Comparison of ENCODE assay signal across 21 cellular contexts in the genomic region with DNA sequence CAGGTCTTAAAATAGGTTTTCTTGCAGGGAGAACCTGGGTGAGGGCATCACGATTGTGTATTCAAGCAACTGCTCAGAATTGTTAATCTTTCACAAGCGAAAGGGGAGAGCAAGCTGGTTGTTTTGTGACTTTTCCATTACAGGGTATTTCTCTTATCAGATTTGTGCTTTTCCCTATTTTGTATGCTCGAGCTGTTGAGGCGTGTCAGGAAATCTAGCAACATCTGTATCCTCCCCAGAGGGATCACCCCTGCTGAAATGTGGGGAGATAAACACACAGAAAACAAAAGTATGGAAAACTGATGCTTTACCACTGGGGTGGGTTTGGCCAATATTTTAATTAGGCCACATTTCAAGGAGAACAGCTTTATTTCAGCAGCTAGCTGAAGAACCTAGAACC.
A peak's percentile ranks its signal among the peaks of the same experiment; 100 is the strongest.
DNase-seq lines count a peak whose midpoint lies in the region; ATAC-seq and TF ChIP-seq lines count a peak whose summit lies in the region.
"Had no signal": no experiment of that assay in that cellular context is flagged by ENCODE, and none has a peak within 500 bp of the region (broad histone marks: within the 10 kb centered on the region; RNA-seq: fewer than 3 reads in every experiment).

No MANE protein-coding gene starts in this region.

- H3K4me2 ChIP-seq in BLaER1: peak overlapping the region; percentile 72
- H3K4me2 ChIP-seq in GM23338: no peak overlapping the region

- H3K9me3 ChIP-seq in BLaER1 (no peaks in the 10 kb centered on the region), psoas muscle (no peaks in the 10 kb centered on the region), breast epithelium (no peaks in the 10 kb centered on the region)
- H3K9me3 ChIP-seq: body of pancreas, pancreas had no signal

- H3F3A ChIP-seq in GM23338 (replicated peaks; ENCODE audit: low read depth): peaks cover 11% of the 10 kb centered on the region; the same call in 1 of the 2 replicates

- peaks cover 82% of the 10 kb centered on the region for H3K4me1 Mint-ChIP-seq in GM23338

- intact Hi-C loops in psoas muscle (cut with DNase I): loop anchor here (5.0 to 10.0 kb wide), 2 partner anchors 221 to 229 kb away; a partner anchor contains a TSS
- intact Hi-C loops in breast epithelium (cut with DNase I; ENCODE audit: low total_unique reads): no loop called here

- peaks cover 66% of the 10 kb centered on the region for H3K4me1 ChIP-seq in BLaER1
- peaks cover 80% of the 10 kb centered on the region for H3K4me1 ChIP-seq in GM23338 (ENCODE audit: insufficient read depth)
- H3K4me1 ChIP-seq in psoas muscle: peaks cover 62% of the 10 kb centered on the region
- H3K4me1 ChIP-seq in breast epithelium: no peaks in the 10 kb centered on the region
- H3K4me1 ChIP-seq: pancreas had no signal

- H3K9me3 Mint-ChIP-seq in GM23338: no peaks in the 10 kb centered on the region
- H3K9me3 Mint-ChIP-seq: activated naive CD4-positive, alpha-beta T cell treated with anti-CD3 and anti-CD28 coated beads, Interleukin-2, amount 10 ng/mL, durations not matched to agents 7 days and 5 days; T-helper 1 cell treated with Interleukin-12 subunit alpha and Interleukin-12 subunit beta and Interleukin-4 antibody, amounts not matched to agents 30 μg/mL and 1 μg/mL, for 36 hours had no signal

- peak overlapping the region; percentile 6; the same call in 1 of the 2 replicates for H3K27ac Mint-ChIP-seq in GM23338
- H3K27ac Mint-ChIP-seq: T-helper 1 cell treated with Interleukin-12 subunit alpha and Interleukin-12 subunit beta and Interleukin-4 antibody, amounts not matched to agents 30 μg/mL and 1 μg/mL, for 36 hours had no signal

- H3K4me3 ChIP-seq in BLaER1: peak overlapping the region; percentile 35; the same call in 1 of the 2 replicates
- no peak overlapping the region for H3K4me3 ChIP-seq in GM23338
- no peak overlapping the region for H3K4me3 ChIP-seq in coronary artery
- no peak overlapping the region for H3K4me3 ChIP-seq in psoas muscle
- no peak overlapping the region for H3K4me3 ChIP-seq in breast epithelium
- H3K4me3 ChIP-seq: body of pancreas, pancreas, skin epidermis had no signal

- H4K20me1 ChIP-seq in BLaER1 (peaks cover 88% of the 10 kb centered on the region), GM23338 (replicated peaks; ENCODE audit: insufficient read depth) (peaks cover 98% of the 10 kb centered on the region)

- TF ChIP-seq CTCF in GM23338 (conservative IDR thresholded peaks at IDR 0.05; ENCODE audit: low read depth in 2 of 2) (no peak), coronary artery (IDR thresholded peaks at IDR 0.05) (no peak), psoas muscle (IDR thresholded peaks at IDR 0.05) (no peak), breast epithelium (IDR thresholded peaks at IDR 0.05) (no peak)

- 63 to 67% (median 65%) methylated on average over 4 of the region's 4 CpGs for WGBS in psoas muscle, 3 donors

- peak overlapping the region; percentile 38 for H3K9ac ChIP-seq in BLaER1

- no peaks in the 10 kb centered on the region for H3K9me2 ChIP-seq in GM23338 (ENCODE audit: insufficient read depth)

- peaks cover 50% of the 10 kb centered on the region for H3K36me3 Mint-ChIP-seq in GM23338 (ENCODE audit: low read depth)

- ATAC-seq in GM23338 (no peak), psoas muscle (no peak)
- ATAC-seq: activated CD4-positive, CD25-positive, alpha-beta regulatory T cell treated with anti-CD3 and anti-CD28 coated beads, Interleukin-2, amount 50 U/mL, for 24 hours; body of pancreas had no signal

- H3K4me3 Mint-ChIP-seq in GM23338: no peak overlapping the region
- H3K4me3 Mint-ChIP-seq: activated naive CD4-positive, alpha-beta T cell treated with anti-CD3 and anti-CD28 coated beads, Interleukin-2, amount 10 ng/mL, durations not matched to agents 7 days and 5 days; T-helper 1 cell treated with Interleukin-12 subunit alpha and Interleukin-12 subunit beta and Interleukin-4 antibody, amounts not matched to agents 30 μg/mL and 1 μg/mL, for 36 hours had no signal

- peaks cover 100% of the 10 kb centered on the region for H3K79me2 ChIP-seq in GM23338 (replicated peaks; ENCODE audit: insufficient read depth)

- DNase-seq in GM23338 (ENCODE audit: low spot score) (no peak), coronary artery (ENCODE audit: low spot score) (no peak), psoas muscle (no peak), breast epithelium (ENCODE audit: low spot score in 2 of 2) (no peak), HuH-7 (ENCODE audit: low spot score) (no peak), NCI-H2196 treated with DMSO at 0.1 percent for 48 hours (lab: John Stamatoyannopoulos, UW; ENCODE audit: unreplicated experiment) (no peak), activated gamma-delta T cell (lab: John Stamatoyannopoulos, UW) (no peak)
- DNase-seq: activated CD8-positive, alpha-beta memory T cell treated with anti-CD3 and anti-CD28 coated beads, Interleukin-2, amount 50 U/mL, for 48 hours; activated naive CD4-positive, alpha-beta T cell treated with anti-CD3 and anti-CD28 coated beads, Interleukin-2, amount 10 ng/mL, durations not matched to agents 7 days and 5 days; body of pancreas; cortex of kidney; erythroblast; NCI-H1105 treated with DMSO at 0.1 percent for 48 hours; pancreas; SIG-M5; stimulated activated CD4-positive, alpha-beta T cell treated with anti-CD3 and anti-CD28 coated beads, Interleukin-4, amount 100 ng/mL, for 1 hour had no signal

- H3K27me3 ChIP-seq in BLaER1: no peaks in the 10 kb centered on the region
- H3K27me3 ChIP-seq in GM23338 (ENCODE audit: insufficient read depth): no peaks in the 10 kb centered on the region
- H3K27me3 ChIP-seq in psoas muscle (ENCODE audit: insufficient read depth in 3 of 3, low read length in 2 of 3): no peaks in the 10 kb centered on the region
- no peaks in the 10 kb centered on the region for H3K27me3 ChIP-seq in breast epithelium
- H3K27me3 ChIP-seq: body of pancreas, pancreas had no signal

- H3K36me3 ChIP-seq in BLaER1 (peaks cover 74% of the 10 kb centered on the region), GM23338 (ENCODE audit: insufficient read depth) (peaks cover 14% of the 10 kb centered on the region), psoas muscle (ENCODE audit: insufficient read depth in 1 of 2, low read depth in 1 of 2) (no peaks in the 10 kb centered on the region), breast epithelium (no peaks in the 10 kb centered on the region)
- H3K36me3 ChIP-seq: pancreas had no signal

- H3K27ac ChIP-seq in BLaER1 (peak overlapping the region; percentile 76), GM23338 (ENCODE audit: low read depth) (peak overlapping the region; percentile 61; the same call in 1 of the 2 replicates), coronary artery (peak overlapping the region; percentile 58 to 70), psoas muscle (peak overlapping the region; percentile 79), breast epithelium (peak overlapping the region in 1 of 2 donors; percentile 50)
- H3K27ac ChIP-seq: body of pancreas, C4-2B, pancreas, skin epidermis had no signal

- H3K27me3 Mint-ChIP-seq in GM23338 (ENCODE audit: insufficient read depth, low read depth, poor library complexity): peaks cover 45% of the 10 kb centered on the region
- H3K27me3 Mint-ChIP-seq: activated naive CD4-positive, alpha-beta T cell treated with anti-CD3 and anti-CD28 coated beads, Interleukin-2, amount 10 ng/mL, durations not matched to agents 7 days and 5 days had no signal

- no peak overlapping the region for H2AFZ ChIP-seq in GM23338

- no peak for TF ChIP-seq POLR2A in breast epithelium (IDR thresholded peaks at IDR 0.05)

TF ChIP-seq in GM23338, 12 proteins besides CTCF, POLR2A, EP300 and RAD21 (continues in another document):
- TF ChIP-seq ZNF114 (CRISPR knock-in tag; IDR thresholded peaks at IDR 0.05) (no peak), CREB1 (CRISPR knock-in tag; IDR thresholded peaks at IDR 0.05; ENCODE audit: low read depth) (no peak)
